In the genomic region with DNA sequence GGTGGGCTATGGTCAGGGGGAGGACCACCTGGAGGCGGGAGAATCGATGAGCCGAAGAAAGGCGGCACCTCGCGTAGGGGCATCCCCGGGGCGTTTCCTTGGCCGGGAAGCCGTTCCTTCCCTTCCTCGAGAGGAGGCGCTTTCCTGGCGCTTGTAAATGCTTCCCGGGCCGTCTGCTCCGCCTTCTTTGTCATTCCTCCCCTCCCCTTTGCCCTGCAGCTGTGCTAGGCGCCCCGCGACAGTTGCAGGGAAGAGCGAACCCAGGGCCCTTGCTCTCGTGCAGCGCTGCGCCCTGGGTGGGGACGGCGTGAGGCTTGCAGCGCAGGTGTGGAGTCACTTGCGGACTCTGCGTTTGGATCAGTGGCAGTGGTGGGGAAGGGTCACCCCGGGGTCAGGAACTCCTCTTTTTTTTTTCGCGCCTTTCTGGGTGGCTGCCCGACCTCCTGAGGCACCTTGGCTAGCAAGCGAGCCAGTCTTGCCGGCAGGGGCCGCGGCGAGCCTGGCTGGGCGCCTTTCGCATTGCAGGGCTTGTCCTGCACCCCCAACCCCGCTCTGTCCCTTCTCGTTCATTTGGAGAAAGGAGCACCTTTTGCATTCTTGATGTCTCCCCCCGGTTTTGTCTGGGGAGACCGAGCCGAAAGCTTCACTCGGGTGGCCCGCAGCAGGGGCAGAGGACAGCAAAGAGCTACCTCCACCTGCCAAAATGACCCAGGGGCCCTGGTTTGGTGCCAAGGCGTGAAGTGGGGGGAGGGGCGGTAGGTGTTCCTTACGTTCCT, we compare ENCODE assay signal across 8 cellular contexts. TPM values are rescaled to one million over a fixed set of nuclear protein-coding genes. Genes with fewer than 3 reads are reported as not detected.
DNase-seq lines count a peak whose midpoint lies in the region; ATAC-seq and TF ChIP-seq lines count a peak whose summit lies in the region.

No MANE protein-coding gene starts in this region.

- H3K27me3 Mint-ChIP-seq in activated CD4-positive, alpha-beta memory T cell treated with anti-CD3 and anti-CD28 coated beads, Interleukin-2, amount 10 ng/mL, durations not matched to agents 7 days and 5 days: peaks cover 63% of the 10 kb centered on the region

- peak overlapping the region in 3 of 4 donors; percentile 82 to 83 (median 83) for H3K27ac ChIP-seq in gastroesophageal sphincter

- TF ChIP-seq POLR2A in gastroesophageal sphincter (IDR thresholded peaks at IDR 0.05): no peak

- H3K9me3 ChIP-seq in gastroesophageal sphincter: no peaks in the 10 kb centered on the region

- DNase-seq in Caki2 (ENCODE audit: low read depth) (peak; percentile 94), NCI-H146 (lab: John Stamatoyannopoulos, UW) (peak; percentile 52), omental fat pad (ENCODE audit: low spot score) (no peak), NOMO-1 treated with DMSO at 0.1 percent for 48 hours (lab: John Stamatoyannopoulos, UW; ENCODE audit: unreplicated experiment) (no peak)
- DNase-seq in activated CD4-positive, alpha-beta memory T cell treated with anti-CD3 and anti-CD28 coated beads, Interleukin-2, amount 10 ng/mL, durations not matched to agents 7 days and 5 days: no peak
- DNase-seq in stimulated activated CD4-positive, alpha-beta T cell treated with anti-CD3 and anti-CD28 coated beads, Interleukin-12 subunit alpha, Interleukin-12 subunit beta, amount 100 ng/mL, for 4 hours: no peak

- no peaks in the 10 kb centered on the region for H3K36me3 ChIP-seq in gastroesophageal sphincter

- peak overlapping the region; percentile 67 for H3K4me3 Mint-ChIP-seq in activated CD4-positive, alpha-beta memory T cell treated with anti-CD3 and anti-CD28 coated beads, Interleukin-2, amount 10 ng/mL, durations not matched to agents 7 days and 5 days

- H3K4me1 Mint-ChIP-seq in activated CD4-positive, alpha-beta memory T cell treated with anti-CD3 and anti-CD28 coated beads, Interleukin-2, amount 10 ng/mL, durations not matched to agents 7 days and 5 days: peaks cover 13% of the 10 kb centered on the region

- H3K4me1 ChIP-seq in gastroesophageal sphincter: peaks cover 0 to 28% (median 4%) of the 10 kb centered on the region in 3 donors

- peaks cover 3% of the 10 kb centered on the region for H3K36me3 Mint-ChIP-seq in activated CD4-positive, alpha-beta memory T cell treated with anti-CD3 and anti-CD28 coated beads, Interleukin-2, amount 10 ng/mL, durations not matched to agents 7 days and 5 days (ENCODE audit: low read depth)

- no peaks in the 10 kb centered on the region for H3K9me3 Mint-ChIP-seq in activated CD4-positive, alpha-beta memory T cell treated with anti-CD3 and anti-CD28 coated beads, Interleukin-2, amount 10 ng/mL, durations not matched to agents 7 days and 5 days

- CTCF ChIA-PET in activated CD4-positive, alpha-beta memory T cell treated with anti-CD3 and anti-CD28 coated beads, Interleukin-2, amount 10 ng/mL, durations not matched to agents 7 days and 5 days (lab: Charles Lee): no interaction called here

- peaks cover 5% of the 10 kb centered on the region for H3K27me3 ChIP-seq in gastroesophageal sphincter

- H3K4me3 ChIP-seq in gastroesophageal sphincter: peak overlapping the region; percentile 41 to 80

- POLR2A ChIA-PET in activated CD4-positive, alpha-beta memory T cell treated with anti-CD3 and anti-CD28 coated beads, Interleukin-2, amount 10 ng/mL, durations not matched to agents 7 days and 5 days (lab: Charles Lee): no interaction called here

- ATAC-seq in GM21723 (IDR thresholded peaks at IDR 0.05; ENCODE audit: unreplicated experiment) (peak; percentile 14), gastroesophageal sphincter (peak; percentile 61), omental fat pad (ENCODE audit: low FRiP score) (peak; percentile 18)

- peak in 1 of 4 experiments; percentile 39 for TF ChIP-seq CTCF in gastroesophageal sphincter (IDR thresholded peaks at IDR 0.05)
- TF ChIP-seq CTCF in omental fat pad (IDR thresholded peaks at IDR 0.05): no peak

- 2 to 3% methylated on average over 13 to 26 of the region's 49 CpGs for WGBS in gastroesophageal sphincter (ENCODE audit: low coverage in 1 of 2), 2 donors

- TF ChIP-seq EP300 in gastroesophageal sphincter (IDR thresholded peaks at IDR 0.05): no peak

- in situ Hi-C loops in Caki2 (cut with HindIII; ENCODE audit: low pct_unique_long_range_greater_than_20kb, low sequenced_read_pairs): no loop called here

- no peak overlapping the region for H3K27ac Mint-ChIP-seq in activated CD4-positive, alpha-beta memory T cell treated with anti-CD3 and anti-CD28 coated beads, Interleukin-2, amount 10 ng/mL, durations not matched to agents 7 days and 5 days

RNA-seq across cellular contexts. Expression of gene KCNS3, which starts 0.9 kb away (rescaled TPM):
- total RNA-seq in Caki2 (2014; rRNA removed; shearing (Covaris generic); ENCODE audit: low replicate concordance): 42.2 and 75.3 TPM in 2 replicates
- not detected for total RNA-seq in activated CD4-positive, alpha-beta memory T cell treated with anti-CD3 and anti-CD28 coated beads, Interleukin-2, amount 10 ng/mL, durations not matched to agents 7 days and 5 days
- total RNA-seq in gastroesophageal sphincter (10 to 100 TPM; 37.3 to 61.3 (median 38.0) TPM), omental fat pad (10 to 100 TPM in 2 of 4 donors, 1 to 10 TPM in 2; 4.8 to 17.8 (median 9.5) TPM)

Comparison
In these comparisons a context has a peak if more than half of its experiments do, and no peak if none do; other contexts are left out.
1. DNase-seq: peak in Caki2 (single experiment) and NCI-H146 (single experiment); none in activated CD4-positive, alpha-beta memory T cell treated with anti-CD3 and anti-CD28 coated beads, Interleukin-2, amount 10 ng/mL, durations not matched to agents 7 days and 5 days (single experiment), omental fat pad (single experiment), stimulated activated CD4-positive, alpha-beta T cell treated with anti-CD3 and anti-CD28 coated beads, Interleukin-12 subunit alpha, Interleukin-12 subunit beta, amount 100 ng/mL, for 4 hours (single experiment) and NOMO-1 treated with DMSO at 0.1 percent for 48 hours (single experiment).
2. RNA of gene KCNS3, which starts 0.9 kb away (total RNA-seq): 42.2 to 75.3 TPM in Caki2, 37.3 to 61.3 TPM in gastroesophageal sphincter and 4.8 to 17.8 TPM in omental fat pad; not detected in activated CD4-positive, alpha-beta memory T cell treated with anti-CD3 and anti-CD28 coated beads, Interleukin-2, amount 10 ng/mL, durations not matched to agents 7 days and 5 days; every median in the first group is over 4 times any median in the second.
3. Peak in every context shown above with its lines, with median percentiles within 50 percentile points of each other: ATAC-seq.